8 cellular contexts compared by ENCODE assay signal in the genomic region with DNA sequence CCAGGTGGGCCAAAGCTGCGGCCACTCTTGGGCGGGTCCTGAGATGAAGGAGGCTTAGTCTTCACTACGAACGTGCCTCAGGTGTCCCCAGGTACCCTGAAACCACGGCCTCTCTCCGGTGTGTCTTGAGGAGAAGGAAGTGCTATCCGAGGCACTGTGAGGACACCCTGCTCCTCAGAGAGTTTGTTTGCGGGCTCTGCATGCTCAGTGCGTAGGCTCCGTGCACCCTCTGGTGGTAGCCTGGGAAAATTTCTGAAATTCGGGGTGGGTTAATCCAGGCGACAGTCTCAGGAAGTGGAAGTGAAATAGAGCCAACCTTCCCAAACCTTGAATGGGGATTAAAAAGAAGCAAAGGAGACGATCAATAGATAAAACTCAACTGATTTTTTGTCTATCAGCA.
DNase-seq lines count a peak whose midpoint lies in the region; ATAC-seq, FAIRE-seq and TF ChIP-seq lines count a peak whose summit lies in the region.
"Not testable (repeated sequence)": the region's sequence is repeated elsewhere in the genome, so short reads cannot be mapped to it uniquely, and the experiment has no call there.

No MANE protein-coding gene starts in this region.

- intact Hi-C loops in body of pancreas (cut with DNase I); Right ventricle myocardium inferior (cut with DNase I); upper lobe of right lung (cut with DNase I): not testable (repeated sequence)

- H3K4me3 ChIP-seq in body of pancreas, upper lobe of right lung: not testable (repeated sequence)

- H3K27ac ChIP-seq in body of pancreas, upper lobe of right lung: not testable (repeated sequence)

- H3K9me3 ChIP-seq in body of pancreas, upper lobe of right lung: not testable (repeated sequence)

- DNase-seq in GM19239 (ENCODE audit: insufficient read length, low spot score); RCC 7860 (ENCODE audit: low spot score); body of pancreas; Right ventricle myocardium inferior (ENCODE audit: missing footprints); left lobe of liver (ENCODE audit: low spot score); upper lobe of right lung: not testable (repeated sequence)

- H3K27me3 ChIP-seq in body of pancreas, upper lobe of right lung: not testable (repeated sequence)

- no CpG with 5 or more reads among the region's 13 CpGs for WGBS in body of pancreas, 2 donors

- not testable (repeated sequence) for TF ChIP-seq POLR2A in body of pancreas (IDR thresholded peaks at IDR 0.05)

- ATAC-seq in GM18498 (IDR thresholded peaks at IDR 0.05; ENCODE audit: unreplicated experiment) (peak; percentile 60), HG02610 (IDR thresholded peaks at IDR 0.05; ENCODE audit: unreplicated experiment) (peak; percentile 73), body of pancreas (peak; percentile 45), Right ventricle myocardium inferior (peak; percentile 31), left lobe of liver (peak; percentile 93), upper lobe of right lung (peak; percentile 66)

- TF ChIP-seq CTCF in body of pancreas (IDR thresholded peaks at IDR 0.05); upper lobe of right lung (IDR thresholded peaks at IDR 0.05): not testable (repeated sequence)

- peak; percentile 80 for FAIRE-seq in GM19239 (lab: Jason Lieb, UNC)
- FAIRE-seq in RCC 7860 (lab: Jason Lieb, UNC), result peak; percentile 90

- H3K36me3 ChIP-seq in body of pancreas (replicated peaks in 1 of 2; ENCODE audit: insufficient read depth in 1 of 2, low read depth in 2 of 2); upper lobe of right lung: not testable (repeated sequence)

- H3K4me1 ChIP-seq in body of pancreas, upper lobe of right lung: not testable (repeated sequence)

Comparison
In these comparisons a context has a peak if more than half of its experiments do, and no peak if none do; other contexts are left out.
1. ATAC-seq: peak in every context shown above with its lines; median percentile 93 in left lobe of liver; 73 in HG02610; 66 in upper lobe of right lung; 60 in GM18498; 45 in body of pancreas; 31 in Right ventricle myocardium inferior.